ENCODE assay signal across 8 cellular contexts in the genomic region with DNA sequence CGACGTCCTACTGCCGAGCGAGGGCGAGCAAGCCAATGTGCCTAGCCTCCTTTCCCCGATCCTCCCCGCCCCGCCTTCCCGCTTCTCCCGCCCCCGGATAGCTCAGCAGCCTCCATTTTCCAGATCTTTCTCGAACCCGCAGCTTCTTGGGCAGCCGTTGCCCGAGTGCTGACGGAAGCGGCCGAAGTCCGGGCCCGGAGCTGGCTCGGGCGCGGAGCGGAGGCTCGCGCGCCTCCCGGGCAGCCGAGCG. TPM values are rescaled to one million over a fixed set of nuclear protein-coding genes. Genes with fewer than 3 reads are reported as not detected.
A peak's percentile ranks its signal among the peaks of the same experiment; 100 is the strongest.
DNase-seq lines count a peak whose midpoint lies in the region; ATAC-seq and TF ChIP-seq lines count a peak whose summit lies in the region.

No MANE protein-coding gene starts in this region.

- DNase-seq in CD14-positive monocyte (ENCODE audit: low spot score) (peak; percentile 44), NCI-H446 treated with DMSO at 0.1 percent for 48 hours (lab: John Stamatoyannopoulos, UW) (peak; percentile 79), amygdala (lab: John Stamatoyannopoulos, UW) (peak in 41 of 56 donors; percentile 41 to 91 (median 80)), right cardiac atrium (peak; percentile 89 to 95 (median 95)), progenitor cell of endocrine pancreas (ENCODE audit: low spot score, unreplicated experiment) (no peak)
- no peak for DNase-seq in NK-92 treated with Interleukin-12 subunit alpha and Interleukin-12 subunit beta, amount 100 ng/mL, for 24 hours (lab: John Stamatoyannopoulos, UW)

- H3K9me3 ChIP-seq in right cardiac atrium (ENCODE audit: control insufficient read depth, low read length) = no peaks in the 10 kb centered on the region

- intact Hi-C loops in CD14-positive monocyte (cut with micrococcal nuclease) = no loop called here
- intact Hi-C loops in right cardiac atrium (cut with DNase I) = loop anchor here in 1 of 4 donors (5.0 kb wide), 1 partner anchor 185 kb away; a partner anchor contains a TSS

- under 1% methylated on average over 30 of the region's 30 CpGs for WGBS in right cardiac atrium

- H3K27me3 Mint-ChIP-seq in CD14-positive monocyte (ENCODE audit: low read depth in 3 of 3) (peaks cover 44 to 61% (median 44%) of the 10 kb centered on the region in 3 donors), progenitor cell of endocrine pancreas (peaks cover 30% of the 10 kb centered on the region)

- H3K36me3 Mint-ChIP-seq in CD14-positive monocyte = peaks cover 0 to 11% of the 10 kb centered on the region in 2 donors
- H3K36me3 Mint-ChIP-seq in progenitor cell of endocrine pancreas (ENCODE audit: insufficient read depth) = no peaks in the 10 kb centered on the region

- H3K9me3 Mint-ChIP-seq in CD14-positive monocyte (peaks cover 0 to 16% (median 4%) of the 10 kb centered on the region in 7 donors), progenitor cell of endocrine pancreas (ENCODE audit: low read depth) (no peaks in the 10 kb centered on the region)

- H3K4me3 ChIP-seq in right cardiac atrium (ENCODE audit: low read length) = peak overlapping the region; percentile 71

- H3K27me3 ChIP-seq in right cardiac atrium (ENCODE audit: control insufficient read depth, insufficient read depth) = no peaks in the 10 kb centered on the region

- TF ChIP-seq CTCF in CD14-positive monocyte (IDR thresholded peaks at IDR 0.05) (no peak), progenitor cell of endocrine pancreas (IDR thresholded peaks at IDR 0.05; ENCODE audit: unreplicated experiment) (no peak)

- no peak overlapping the region for H3K27ac ChIP-seq in right cardiac atrium (ENCODE audit: low read length)

- H3K4me1 Mint-ChIP-seq in CD14-positive monocyte (peaks cover 29% of the 10 kb centered on the region), progenitor cell of endocrine pancreas (ENCODE audit: low read depth) (peaks cover 25% of the 10 kb centered on the region)

- peak; percentile 57 for ATAC-seq in GM18508 (IDR thresholded peaks at IDR 0.05; ENCODE audit: insufficient read depth, unreplicated experiment)
- peak; percentile 74 for ATAC-seq in HG03025 (IDR thresholded peaks at IDR 0.05; ENCODE audit: low FRiP score, unreplicated experiment)
- peak; percentile 98 to 99 for ATAC-seq in right cardiac atrium

- H3K4me1 ChIP-seq in right cardiac atrium (ENCODE audit: control insufficient read depth, insufficient read depth, low read length) = no peaks in the 10 kb centered on the region

- no peak overlapping the region for H3K27ac Mint-ChIP-seq in CD14-positive monocyte
- peak overlapping the region; percentile 45 for H3K27ac Mint-ChIP-seq in progenitor cell of endocrine pancreas

- peak overlapping the region; percentile 97 to 99 for H3K4me3 Mint-ChIP-seq in CD14-positive monocyte
- peak overlapping the region; percentile 86 for H3K4me3 Mint-ChIP-seq in progenitor cell of endocrine pancreas (ENCODE audit: low read depth)

RNA-seq across cellular contexts. Expression of a gene that starts 0.2 kb away (rescaled TPM):
- polyA plus RNA-seq in CD14-positive monocyte = under 1 TPM in 1 of 2 donors, not detected in 1; 0.04 TPM
- total RNA-seq in right cardiac atrium = 10 to 100 TPM in 2 of 4 donors, 1 to 10 TPM in 2; 5.9 to 12.4 (median 9.7) TPM
- polyA plus RNA-seq in right cardiac atrium = 2.1 TPM
- total RNA-seq in progenitor cell of endocrine pancreas = 3.5 and 4.8 TPM in 2 replicates

RNA-seq across cellular contexts. Expression of a gene that starts 51.8 kb away (rescaled TPM):
- polyA plus RNA-seq in CD14-positive monocyte = not detected
- total RNA-seq in right cardiac atrium = not detected
- polyA plus RNA-seq in right cardiac atrium = not detected
- not detected in 2 replicates for total RNA-seq in progenitor cell of endocrine pancreas

Comparison
In these comparisons a context has a peak if more than half of its experiments do, and no peak if none do; other contexts are left out.
1. DNase-seq: peak in CD14-positive monocyte (single experiment), NCI-H446 treated with DMSO at 0.1 percent for 48 hours (single experiment), amygdala (41 of 56) and right cardiac atrium (3 of 3); none in progenitor cell of endocrine pancreas (single experiment) and NK-92 treated with Interleukin-12 subunit alpha and Interleukin-12 subunit beta, amount 100 ng/mL, for 24 hours (single experiment).
2. Peak in every context shown above with its lines, with median percentiles within 50 percentile points of each other: ATAC-seq.